Comparison of ENCODE assay signal across 8 cellular contexts in genomic region chr19:55516878-55517620, GRCh38. TPM values are rescaled to one million over a fixed set of nuclear protein-coding genes. Genes with fewer than 3 reads are reported as not detected.
DNase-seq lines count a peak whose midpoint lies in the region; ATAC-seq and TF ChIP-seq lines count a peak whose summit lies in the region.

No MANE protein-coding gene starts in this region.

- H3K36me3 ChIP-seq in parathyroid adenoma (ENCODE audit: control insufficient read depth, insufficient read depth, low read length) (no peaks in the 10 kb centered on the region), transverse colon (no peaks in the 10 kb centered on the region)

- peak overlapping the region; percentile 82 for H3K4me3 Mint-ChIP-seq in activated naive CD8-positive, alpha-beta T cell treated with anti-CD3 and anti-CD28 coated beads, Interleukin-2, amount 10 ng/mL, durations not matched to agents 7 days and 5 days

- TF ChIP-seq EP300 in transverse colon (IDR thresholded peaks at IDR 0.05; ENCODE audit: low read depth) = no peak

- 6% methylated on average over 9 to 48 of the region's 61 CpGs for WGBS in transverse colon (ENCODE audit: low coverage in 1 of 2), 2 donors

- peak; percentile 89 for TF ChIP-seq CTCF in GM12865 (IDR thresholded peaks at IDR 0.05; ENCODE audit: insufficient read depth, low read depth, low read length, missing control alignments)
- peak; percentile 97 for TF ChIP-seq CTCF in parathyroid adenoma (IDR thresholded peaks at IDR 0.05)
- peak; percentile 75 to 97 (median 88) for TF ChIP-seq CTCF in transverse colon (IDR thresholded peaks at IDR 0.05)

- peak overlapping the region; percentile 40 for H3K4me3 ChIP-seq in GM12865 (ENCODE audit: low read depth, low read length)
- H3K4me3 ChIP-seq in parathyroid adenoma (ENCODE audit: low read depth, low read length) = peak overlapping the region; percentile 75
- peak overlapping the region; percentile 38 to 56 (median 44) for H3K4me3 ChIP-seq in transverse colon

- peaks cover 3% of the 10 kb centered on the region for H3K4me1 Mint-ChIP-seq in activated naive CD8-positive, alpha-beta T cell treated with anti-CD3 and anti-CD28 coated beads, Interleukin-2, amount 10 ng/mL, durations not matched to agents 7 days and 5 days

- H3K9me3 ChIP-seq in parathyroid adenoma (ENCODE audit: control insufficient read depth, low read length) = no peaks in the 10 kb centered on the region
- no peaks in the 10 kb centered on the region for H3K9me3 ChIP-seq in transverse colon

- no peaks in the 10 kb centered on the region for H3K27me3 ChIP-seq in parathyroid adenoma (ENCODE audit: control insufficient read depth, insufficient read depth, low read length)
- peaks cover 7% of the 10 kb centered on the region for H3K27me3 ChIP-seq in transverse colon

- ATAC-seq in HG02678 (IDR thresholded peaks at IDR 0.05; ENCODE audit: unreplicated experiment) (peak; percentile 98), Right ventricle myocardium superior (ENCODE audit: poor library complexity) (peak; percentile 98)
- peak; percentile 97 for ATAC-seq in activated naive CD8-positive, alpha-beta T cell treated with anti-CD3 and anti-CD28 coated beads, Interleukin-2, amount 10 ng/mL, durations not matched to agents 7 days and 5 days (ENCODE audit: low read depth)

- intact Hi-C loops in Right ventricle myocardium superior (cut with DNase I) (loop anchor here (5.0 kb wide), 2 partner anchors 90 to 105 kb away; partner anchors contain the start of genes ZNF784 and ZNF865), transverse colon (cut with DNase I; ENCODE audit: low total_unique reads) (loop anchor here (5.0 to 10.0 kb wide), 3 partner anchors 68 to 1505 kb away; partner anchors contain the start of gene ZNF579)

- H3K27ac ChIP-seq in parathyroid adenoma = peak overlapping the region; percentile 87
- peak overlapping the region; percentile 81 to 92 (median 88) for H3K27ac ChIP-seq in transverse colon

- peak overlapping the region; percentile 85 for H3K4me2 ChIP-seq in parathyroid adenoma (ENCODE audit: low read length)

- no peaks in the 10 kb centered on the region for H3K9me3 Mint-ChIP-seq in activated naive CD8-positive, alpha-beta T cell treated with anti-CD3 and anti-CD28 coated beads, Interleukin-2, amount 10 ng/mL, durations not matched to agents 7 days and 5 days

- H3K36me3 Mint-ChIP-seq in activated naive CD8-positive, alpha-beta T cell treated with anti-CD3 and anti-CD28 coated beads, Interleukin-2, amount 10 ng/mL, durations not matched to agents 7 days and 5 days = no peaks in the 10 kb centered on the region

- in situ Hi-C loops in transverse colon (cut with MboI; ENCODE audit: low pct_ligation_motif_present in 1 of 4, low pct_unique_long_range_greater_than_20kb in 1 of 4, low sequenced_read_pairs in 3 of 4) = loop anchor here in 2 of 4 donors (10.0 kb wide), 2 partner anchors 88 to 108 kb away; partner anchors contain the start of genes ZNF524 (in 1 of the 2), ZNF784 (in 1 of the 2) and ZNF865 (in 1 of the 2)

- TF ChIP-seq POLR2A in transverse colon (IDR thresholded peaks at IDR 0.05) = peak; percentile 71

- H2AFZ ChIP-seq in parathyroid adenoma = peak overlapping the region; percentile 92

- H3K4me1 ChIP-seq in parathyroid adenoma (peaks cover 2% of the 10 kb centered on the region), transverse colon (peaks cover 0 to 8% (median 2%) of the 10 kb centered on the region in 4 donors)

- DNase-seq in GM12865 (ENCODE audit: low read depth) (peak; percentile 96), NCI-H1105 treated with DMSO at 0.1 percent for 48 hours (lab: John Stamatoyannopoulos, UW) (peak; percentile 88), SKM-1 treated with dmso at 0.1 percent for 144 hours (lab: John Stamatoyannopoulos, UW; ENCODE audit: unreplicated experiment) (peak; percentile 44), Right ventricle myocardium superior (peak; percentile 96), transverse colon (peak; percentile 95)
- DNase-seq in activated naive CD8-positive, alpha-beta T cell treated with anti-CD3 and anti-CD28 coated beads, Interleukin-2, amount 10 ng/mL, durations not matched to agents 7 days and 5 days = peak; percentile 92

- H3K27ac Mint-ChIP-seq in activated naive CD8-positive, alpha-beta T cell treated with anti-CD3 and anti-CD28 coated beads, Interleukin-2, amount 10 ng/mL, durations not matched to agents 7 days and 5 days = peak overlapping the region; percentile 81

- POLR2A ChIA-PET in activated naive CD8-positive, alpha-beta T cell treated with anti-CD3 and anti-CD28 coated beads, Interleukin-2, amount 10 ng/mL, durations not matched to agents 7 days and 5 days (lab: Charles Lee) = interaction anchor here (0.7 to 1.0 kb wide), 2 partner anchors 82 to 89 kb away, joined by 3 to 4 read pairs; partner anchors contain the start of gene FIZ1

- no peaks in the 10 kb centered on the region for H3K79me2 ChIP-seq in parathyroid adenoma

- H3K9ac ChIP-seq in parathyroid adenoma = no peak overlapping the region

- H3K27me3 Mint-ChIP-seq in activated naive CD8-positive, alpha-beta T cell treated with anti-CD3 and anti-CD28 coated beads, Interleukin-2, amount 10 ng/mL, durations not matched to agents 7 days and 5 days = peaks cover 9% of the 10 kb centered on the region

RNA-seq across cellular contexts. Expression of gene SBK2, which starts 19.9 kb away (rescaled TPM):
- total RNA-seq in activated naive CD8-positive, alpha-beta T cell treated with anti-CD3 and anti-CD28 coated beads, Interleukin-2, amount 10 ng/mL, durations not matched to agents 7 days and 5 days = not detected
- total RNA-seq in Right ventricle myocardium superior (15.6 TPM), transverse colon (not detected)

RNA-seq across cellular contexts. Expression of gene SBK3, which starts 28.3 kb away (rescaled TPM):
- total RNA-seq in activated naive CD8-positive, alpha-beta T cell treated with anti-CD3 and anti-CD28 coated beads, Interleukin-2, amount 10 ng/mL, durations not matched to agents 7 days and 5 days = not detected
- total RNA-seq in Right ventricle myocardium superior = 27.4 TPM
- total RNA-seq in transverse colon = not detected

RNA-seq across cellular contexts. Expression of gene SSC5D, which starts 28.8 kb away (rescaled TPM):
- total RNA-seq in activated naive CD8-positive, alpha-beta T cell treated with anti-CD3 and anti-CD28 coated beads, Interleukin-2, amount 10 ng/mL, durations not matched to agents 7 days and 5 days = 1 to 10 TPM in 1 of 2 experiments, under 1 TPM in 1; 0.86 to 1.1 TPM
- total RNA-seq in Right ventricle myocardium superior (2.6 TPM), transverse colon (10 to 100 TPM in 2 of 4 donors, 1 to 10 TPM in 2; 3.4 to 41.2 (median 11.1) TPM)

RNA-seq across cellular contexts. Expression of gene NAT14, which starts 32.1 kb away (rescaled TPM):
- total RNA-seq in activated naive CD8-positive, alpha-beta T cell treated with anti-CD3 and anti-CD28 coated beads, Interleukin-2, amount 10 ng/mL, durations not matched to agents 7 days and 5 days = 10 to 100 TPM; 14.5 to 15.0 TPM
- 2.9 TPM for total RNA-seq in Right ventricle myocardium superior
- total RNA-seq in transverse colon = 1 to 10 TPM in 2 of 4 donors, not detected in 2; 2.1 to 2.7 TPM

RNA-seq across cellular contexts. Expression of gene ZNF628, which starts 40.6 kb away (rescaled TPM):
- total RNA-seq in activated naive CD8-positive, alpha-beta T cell treated with anti-CD3 and anti-CD28 coated beads, Interleukin-2, amount 10 ng/mL, durations not matched to agents 7 days and 5 days = 10 to 100 TPM in 1 of 2 experiments, 1 to 10 TPM in 1; 9.4 to 11.5 TPM
- 4.7 TPM for total RNA-seq in Right ventricle myocardium superior
- 1 to 10 TPM; 5.9 to 7.6 (median 6.4) TPM for total RNA-seq in transverse colon

Comparison
In these comparisons a context has a peak if more than half of its experiments do, and no peak if none do; other contexts are left out.
1. Peak in every context shown above with its lines: DNase-seq, ATAC-seq, H3K4me3 ChIP-seq and H3K27ac ChIP-seq.
2. DNase-seq: peak in every context shown above with its lines; median percentile 96 in GM12865; 96 in Right ventricle myocardium superior; 95 in transverse colon; 92 in activated naive CD8-positive, alpha-beta T cell treated with anti-CD3 and anti-CD28 coated beads, Interleukin-2, amount 10 ng/mL, durations not matched to agents 7 days and 5 days; 88 in NCI-H1105 treated with DMSO at 0.1 percent for 48 hours; 44 in SKM-1 treated with dmso at 0.1 percent for 144 hours.
3. RNA of gene SBK2, which starts 19.9 kb away (total RNA-seq): 15.6 TPM in Right ventricle myocardium superior (single experiment); not detected in activated naive CD8-positive, alpha-beta T cell treated with anti-CD3 and anti-CD28 coated beads, Interleukin-2, amount 10 ng/mL, durations not matched to agents 7 days and 5 days and not detected in transverse colon; every median in the first group is over 10 times any median in the second.
4. RNA of gene SBK3, which starts 28.3 kb away (total RNA-seq): 27.4 TPM in Right ventricle myocardium superior (single experiment); not detected in activated naive CD8-positive, alpha-beta T cell treated with anti-CD3 and anti-CD28 coated beads, Interleukin-2, amount 10 ng/mL, durations not matched to agents 7 days and 5 days and not detected in transverse colon; every median in the first group is over 10 times any median in the second.